ENCODE assay signal across 20 cellular contexts in genomic region chr4:153419673-153420278, GRCh38. TPM values are rescaled to one million over a fixed set of nuclear protein-coding genes. Genes with fewer than 3 reads are reported as not detected.
DNase-seq lines count a peak whose midpoint lies in the region; ATAC-seq and TF ChIP-seq lines count a peak whose summit lies in the region.
"Had no signal": no experiment of that assay in that cellular context is flagged by ENCODE, and none has a peak within 500 bp of the region (broad histone marks: within the 10 kb centered on the region; RNA-seq: fewer than 3 reads in every experiment).

No MANE protein-coding gene starts in this region.

- peaks cover 11% of the 10 kb centered on the region for H3K36me3 Mint-ChIP-seq in activated naive CD8-positive, alpha-beta T cell treated with anti-CD3 and anti-CD28 coated beads, Interleukin-2, amount 10 ng/mL, durations not matched to agents 7 days and 5 days
- H3K36me3 Mint-ChIP-seq in activated naive CD8-positive, alpha-beta T cell treated with anti-CD3 and anti-CD28 coated beads for 36 hours = peaks cover 3% of the 10 kb centered on the region
- no peaks in the 10 kb centered on the region for H3K36me3 Mint-ChIP-seq in activated B cell treated with CpG ODN at 0.5 μM for 24 hours (ENCODE audit: low read depth)
- peaks cover 0 to 2% (median 0%) of the 10 kb centered on the region in 5 donors for H3K36me3 Mint-ChIP-seq in naive thymus-derived CD4-positive, alpha-beta T cell
- peaks cover 0 to 4% (median 3%) of the 10 kb centered on the region in 3 donors for H3K36me3 Mint-ChIP-seq in immature natural killer cell

- CTCF ChIA-PET in activated B cell treated with CpG ODN at 0.5 μM for 24 hours (lab: Charles Lee) = interaction anchor here (0.8 kb wide), 1 partner anchor 14 kb away, joined by 3 read pairs; no protein-coding TSS in a partner anchor
- CTCF ChIA-PET in naive thymus-derived CD4-positive, alpha-beta T cell (lab: Charles Lee) = interaction anchor here (0.9 to 1.0 kb wide), 2 partner anchors 10 to 154 kb away, joined by 3 read pairs; no protein-coding TSS in a partner anchor

- H3K9me3 Mint-ChIP-seq in activated naive CD8-positive, alpha-beta T cell treated with anti-CD3 and anti-CD28 coated beads, Interleukin-2, amount 10 ng/mL, durations not matched to agents 7 days and 5 days = no peaks in the 10 kb centered on the region
- H3K9me3 Mint-ChIP-seq in activated naive CD8-positive, alpha-beta T cell treated with anti-CD3 and anti-CD28 coated beads for 36 hours = no peaks in the 10 kb centered on the region
- H3K9me3 Mint-ChIP-seq in activated B cell treated with CpG ODN at 0.5 μM for 24 hours = no peaks in the 10 kb centered on the region
- H3K9me3 Mint-ChIP-seq in naive thymus-derived CD4-positive, alpha-beta T cell = peaks cover 0 to 1% (median 0%) of the 10 kb centered on the region in 11 donors
- no peaks in the 10 kb centered on the region for H3K9me3 Mint-ChIP-seq in immature natural killer cell

- peak overlapping the region; percentile 36 for H3K27ac Mint-ChIP-seq in activated naive CD8-positive, alpha-beta T cell treated with anti-CD3 and anti-CD28 coated beads, Interleukin-2, amount 10 ng/mL, durations not matched to agents 7 days and 5 days
- no peak overlapping the region for H3K27ac Mint-ChIP-seq in activated naive CD8-positive, alpha-beta T cell treated with anti-CD3 and anti-CD28 coated beads for 36 hours
- H3K27ac Mint-ChIP-seq in activated B cell treated with CpG ODN at 0.5 μM for 24 hours = peak overlapping the region; percentile 74
- H3K27ac Mint-ChIP-seq in naive thymus-derived CD4-positive, alpha-beta T cell = peak overlapping the region in 5 of 9 donors; percentile 12 to 48 (median 48)
- no peak overlapping the region for H3K27ac Mint-ChIP-seq in immature natural killer cell
- H3K27ac Mint-ChIP-seq: CD14-positive monocyte had no signal

- no peak for DNase-seq in activated naive CD8-positive, alpha-beta T cell treated with anti-CD3 and anti-CD28 coated beads, Interleukin-2, amount 10 ng/mL, durations not matched to agents 7 days and 5 days
- DNase-seq in activated naive CD8-positive, alpha-beta T cell treated with anti-CD3 and anti-CD28 coated beads for 36 hours = no peak
- DNase-seq in activated B cell treated with CpG ODN at 0.5 μM for 24 hours (no peak), Right ventricle myocardium superior (no peak), immature natural killer cell (no peak), NCI-H146 treated with DMSO at 0.1 percent for 48 hours (lab: John Stamatoyannopoulos, UW; ENCODE audit: unreplicated experiment) (no peak)
- DNase-seq in naive thymus-derived CD4-positive, alpha-beta T cell = no peak
- DNase-seq: Calu3, DMS79 treated with DMSO at 0.1 percent for 48 hours, GF-D8, KBM-7, NCI-H1048, NCI-H1694, NCI-H2107, NCI-H226, NCI-H526, PC-3 had no signal

- POLR2A ChIA-PET in activated naive CD8-positive, alpha-beta T cell treated with anti-CD3 and anti-CD28 coated beads, Interleukin-2, amount 10 ng/mL, durations not matched to agents 7 days and 5 days (lab: Charles Lee) = no interaction called here
- POLR2A ChIA-PET in activated B cell treated with CpG ODN at 0.5 μM for 24 hours (lab: Charles Lee) = interaction anchor here (1.3 kb wide), 1 partner anchor 12 kb away, joined by 5 read pairs; no protein-coding TSS in a partner anchor
- POLR2A ChIA-PET in naive thymus-derived CD4-positive, alpha-beta T cell (lab: Charles Lee) = no interaction called here

- H3K27ac ChIP-seq in naive thymus-derived CD4-positive, alpha-beta T cell (ENCODE audit: low read depth, low read length) = no peak overlapping the region

- peaks cover 37% of the 10 kb centered on the region for H3K4me1 Mint-ChIP-seq in activated naive CD8-positive, alpha-beta T cell treated with anti-CD3 and anti-CD28 coated beads, Interleukin-2, amount 10 ng/mL, durations not matched to agents 7 days and 5 days
- peaks cover 28% of the 10 kb centered on the region for H3K4me1 Mint-ChIP-seq in activated naive CD8-positive, alpha-beta T cell treated with anti-CD3 and anti-CD28 coated beads for 36 hours
- H3K4me1 Mint-ChIP-seq in activated B cell treated with CpG ODN at 0.5 μM for 24 hours = peaks cover 21% of the 10 kb centered on the region
- peaks cover 0 to 39% (median 26%) of the 10 kb centered on the region in 7 donors for H3K4me1 Mint-ChIP-seq in naive thymus-derived CD4-positive, alpha-beta T cell
- no peaks in the 10 kb centered on the region for H3K4me1 Mint-ChIP-seq in immature natural killer cell

- no peaks in the 10 kb centered on the region for H3K9me3 ChIP-seq in naive thymus-derived CD4-positive, alpha-beta T cell (ENCODE audit: control insufficient read depth in 2 of 3, low read length in 3 of 3)

- no peak overlapping the region for H3K4me3 ChIP-seq in naive thymus-derived CD4-positive, alpha-beta T cell (ENCODE audit: low read length)

- no peaks in the 10 kb centered on the region for H3K27me3 Mint-ChIP-seq in activated naive CD8-positive, alpha-beta T cell treated with anti-CD3 and anti-CD28 coated beads, Interleukin-2, amount 10 ng/mL, durations not matched to agents 7 days and 5 days
- no peaks in the 10 kb centered on the region for H3K27me3 Mint-ChIP-seq in activated naive CD8-positive, alpha-beta T cell treated with anti-CD3 and anti-CD28 coated beads for 36 hours
- H3K27me3 Mint-ChIP-seq in activated B cell treated with CpG ODN at 0.5 μM for 24 hours (no peaks in the 10 kb centered on the region), immature natural killer cell (ENCODE audit: low read depth in 3 of 3) (peaks cover 0 to 2% (median 0%) of the 10 kb centered on the region in 3 donors)
- no peaks in the 10 kb centered on the region for H3K27me3 Mint-ChIP-seq in naive thymus-derived CD4-positive, alpha-beta T cell

- no peaks in the 10 kb centered on the region for H3K36me3 ChIP-seq in naive thymus-derived CD4-positive, alpha-beta T cell (ENCODE audit: control insufficient read depth in 2 of 3, insufficient read depth in 3 of 3, low read length in 3 of 3)

- H3K4me3 Mint-ChIP-seq in activated naive CD8-positive, alpha-beta T cell treated with anti-CD3 and anti-CD28 coated beads, Interleukin-2, amount 10 ng/mL, durations not matched to agents 7 days and 5 days = no peak overlapping the region
- H3K4me3 Mint-ChIP-seq in activated naive CD8-positive, alpha-beta T cell treated with anti-CD3 and anti-CD28 coated beads for 36 hours = no peak overlapping the region
- H3K4me3 Mint-ChIP-seq in activated B cell treated with CpG ODN at 0.5 μM for 24 hours = peak overlapping the region; percentile 39
- H3K4me3 Mint-ChIP-seq in naive thymus-derived CD4-positive, alpha-beta T cell = no peak overlapping the region
- no peak overlapping the region for H3K4me3 Mint-ChIP-seq in immature natural killer cell
- H3K4me3 Mint-ChIP-seq: CD14-positive monocyte had no signal

- peaks cover 0 to 5% of the 10 kb centered on the region in 2 donors for H3K4me1 ChIP-seq in naive thymus-derived CD4-positive, alpha-beta T cell (ENCODE audit: control insufficient read depth in 2 of 2, insufficient read depth in 2 of 2, low read length in 2 of 2)

- intact Hi-C loops in activated B cell treated with CpG ODN at 0.5 μM for 24 hours (cut with micrococcal nuclease) (no loop called here), Right ventricle myocardium superior (cut with DNase I) (no loop called here)
- intact Hi-C loops in naive thymus-derived CD4-positive, alpha-beta T cell (cut with micrococcal nuclease) = loop anchor here in 1 of 2 donors (10.0 kb wide), 1 partner anchor 305 kb away; no protein-coding TSS in a partner anchor

- H3K27me3 ChIP-seq in naive thymus-derived CD4-positive, alpha-beta T cell (ENCODE audit: control insufficient read depth in 2 of 2, insufficient read depth in 2 of 2, low read length in 2 of 2) = no peaks in the 10 kb centered on the region

- ATAC-seq in activated naive CD8-positive, alpha-beta T cell treated with anti-CD3 and anti-CD28 coated beads, Interleukin-2, amount 10 ng/mL, durations not matched to agents 7 days and 5 days (ENCODE audit: low read depth) = no peak
- ATAC-seq in activated B cell treated with CpG ODN at 0.5 μM for 24 hours (ENCODE audit: low read depth) = peak; percentile 69
- ATAC-seq in naive thymus-derived CD4-positive, alpha-beta T cell = no peak
- ATAC-seq in Right ventricle myocardium superior (ENCODE audit: poor library complexity) = no peak
- no peak for ATAC-seq in GM21737 (IDR thresholded peaks at IDR 0.05; ENCODE audit: unreplicated experiment)
- ATAC-seq: PC-3, SK-N-SH treated with all-trans-retinoic acid at 6 μM for 48 hours had no signal

- no peak for TF ChIP-seq CTCF in activated B cell treated with CpG ODN at 0.5 μM for 24 hours (IDR thresholded peaks at IDR 0.05)

RNA-seq across cellular contexts. Expression of gene TMEM131L, which starts 46.4 kb away (rescaled TPM):
- 10 to 100 TPM; 51.8 to 57.2 TPM for total RNA-seq in activated naive CD8-positive, alpha-beta T cell treated with anti-CD3 and anti-CD28 coated beads, Interleukin-2, amount 10 ng/mL, durations not matched to agents 7 days and 5 days
- 10 to 100 TPM; 45.4 to 48.1 TPM for total RNA-seq in activated naive CD8-positive, alpha-beta T cell treated with anti-CD3 and anti-CD28 coated beads for 36 hours
- 170 and 193 TPM in 2 replicates for total RNA-seq in activated B cell treated with CpG ODN at 0.5 μM for 24 hours
- total RNA-seq in naive thymus-derived CD4-positive, alpha-beta T cell = 100 to 1,000 TPM in 2 of 5 experiments, 10 to 100 TPM in 3; 45.8 to 111 (median 97.7) TPM
- 10 to 100 TPM; 45.7 to 59.9 TPM for polyA plus RNA-seq in naive thymus-derived CD4-positive, alpha-beta T cell
- total RNA-seq in Right ventricle myocardium superior = 13.7 TPM
- polyA plus RNA-seq in immature natural killer cell = 10 to 100 TPM in 2 of 3 donors, 1 to 10 TPM in 1; 9.3 to 32.4 (median 20.6) TPM

Comparison
In these comparisons a context has a peak if more than half of its experiments do, and no peak if none do; other contexts are left out.
1. H3K27ac Mint-ChIP-seq: peak in activated naive CD8-positive, alpha-beta T cell treated with anti-CD3 and anti-CD28 coated beads, Interleukin-2, amount 10 ng/mL, durations not matched to agents 7 days and 5 days (single experiment), activated B cell treated with CpG ODN at 0.5 μM for 24 hours (single experiment) and naive thymus-derived CD4-positive, alpha-beta T cell (5 of 9); none in activated naive CD8-positive, alpha-beta T cell treated with anti-CD3 and anti-CD28 coated beads for 36 hours (single experiment) and immature natural killer cell (0 of 6).